ENCODE assay signal across 7 cellular contexts in the genomic region with DNA sequence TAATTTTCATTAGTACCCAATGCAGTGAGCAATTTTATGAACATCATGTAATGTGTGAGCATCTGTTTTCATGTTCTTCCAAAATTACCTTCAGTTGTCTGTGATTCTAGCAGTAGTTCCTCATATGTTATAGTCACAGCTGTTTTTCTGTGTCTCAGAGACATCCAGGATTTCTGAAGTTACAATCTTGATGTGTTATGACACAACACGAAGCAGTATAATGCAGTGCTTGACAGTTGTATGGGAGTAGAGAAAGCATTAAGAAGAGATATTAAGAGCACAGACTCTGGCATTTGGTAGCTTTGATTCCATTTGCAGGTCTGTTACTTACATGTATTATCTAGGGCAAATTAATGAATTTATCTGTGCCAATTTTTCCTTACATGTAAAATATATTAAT.
"Had no signal": no experiment of that assay in that cellular context is flagged by ENCODE, and none has a peak within 500 bp of the region (broad histone marks: within the 10 kb centered on the region; RNA-seq: fewer than 3 reads in every experiment).

No MANE protein-coding gene starts in this region.

- FAIRE-seq: GM12878, GM12891, GM12892, GM18507, GM19239 had no signal

- DNase-seq: GDM1, GF-D8 had no signal

- ATAC-seq: GM12878 had no signal

- H3K4me3 ChIP-seq: GM12878 had no signal
